Comparison of ENCODE assay signal across 34 cellular contexts in the genomic region with DNA sequence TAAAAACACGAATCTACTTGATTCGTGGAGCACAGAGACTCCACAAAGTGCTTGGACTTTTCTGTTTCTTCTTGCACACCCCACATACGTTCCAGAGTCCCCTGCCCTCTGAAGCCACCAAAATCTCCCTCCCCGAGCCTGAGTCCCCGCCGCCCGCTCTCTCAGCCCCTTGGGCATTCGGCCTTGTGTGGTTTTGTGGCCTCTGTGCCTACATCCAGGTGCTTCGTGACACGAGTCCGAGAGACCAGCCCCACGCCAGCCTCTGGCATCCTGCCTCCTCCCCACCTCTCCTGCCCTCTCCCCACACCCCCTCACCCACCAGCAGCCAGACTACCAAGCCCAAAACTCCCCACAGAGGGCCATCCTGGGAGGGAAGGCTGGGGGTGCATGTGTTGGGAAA.
"Had no signal": no experiment of that assay in that cellular context is flagged by ENCODE, and none has a peak within 500 bp of the region (broad histone marks: within the 10 kb centered on the region; RNA-seq: fewer than 3 reads in every experiment).

No MANE protein-coding gene starts in this region.

- H3K4me3 Mint-ChIP-seq: activated B cell treated with CpG ODN at 0.5 μM for 24 hours; activated CD4-positive, alpha-beta memory T cell treated with anti-CD3 and anti-CD28 coated beads for 36 hours; activated CD4-positive, alpha-beta T cell treated with anti-CD3 and anti-CD28 coated beads, Interleukin-2, amount 10 ng/mL, durations not matched to agents 24 days and 14 days; activated CD8-positive, alpha-beta T cell treated with anti-CD3 and anti-CD28 coated beads for 36 hours; activated naive CD4-positive, alpha-beta T cell treated with anti-CD3 and anti-CD28 coated beads for 36 hours; activated naive CD8-positive, alpha-beta T cell treated with anti-CD3 and anti-CD28 coated beads for 36 hours; activated T-cell treated with anti-CD3 and anti-CD28 coated beads, Interleukin-2, amount 50 U/mL, for 4 hours; activated T-cell treated with anti-CD3 and anti-CD28 coated beads, Interleukin-2, amount 50 U/mL, for 72 hours; activated T-helper 1 cell treated with anti-CD3 and anti-CD28 coated beads, Interleukin-12 subunit alpha, Interleukin-12 subunit beta, Interleukin-2, Interleukin-4 antibody, amounts not matched to agents 30 ng/mL and 10 ng/mL and 1 ng/mL, durations not matched to agents 14 hours and 24 hours and 36 hours; activated T-helper 17 cell treated with anti-CD3 and anti-CD28 coated beads, Interleukin-2, amount 50 U/mL, for 72 hours; brain; T-helper 1 cell treated with Interleukin-12 subunit alpha and Interleukin-12 subunit beta and Interleukin-4 antibody, amounts not matched to agents 30 μg/mL and 1 μg/mL, for 36 hours; T-helper 2 cell treated with Interferon-gamma antibody and Interleukin-4, amounts not matched to agents 5 μg/mL and 100 μg/mL, for 36 hours had no signal

- H3K27ac ChIP-seq: ascending aorta, VCaP had no signal

- H3K36me3 ChIP-seq: ascending aorta had no signal

- FAIRE-seq: TTC549 had no signal

- H3K27ac Mint-ChIP-seq: activated B cell treated with CpG ODN at 0.5 μM for 24 hours; activated CD4-positive, alpha-beta memory T cell treated with anti-CD3 and anti-CD28 coated beads for 36 hours; activated CD4-positive, alpha-beta T cell treated with anti-CD3 and anti-CD28 coated beads, Interleukin-2, amount 10 ng/mL, durations not matched to agents 24 days and 14 days; activated CD8-positive, alpha-beta T cell treated with anti-CD3 and anti-CD28 coated beads for 36 hours; activated naive CD4-positive, alpha-beta T cell treated with anti-CD3 and anti-CD28 coated beads for 36 hours; activated naive CD4-positive, alpha-beta T cell treated with anti-CD3 and anti-CD28 coated beads, Interleukin-2, amount 50 U/mL, for 72 hours; activated naive CD8-positive, alpha-beta T cell treated with anti-CD3 and anti-CD28 coated beads for 36 hours; activated T-cell treated with anti-CD3 and anti-CD28 coated beads, Interleukin-2, amount 50 U/mL, for 72 hours; activated T-helper 1 cell treated with anti-CD3 and anti-CD28 coated beads, Interleukin-12 subunit alpha, Interleukin-12 subunit beta, Interleukin-2, Interleukin-4 antibody, amounts not matched to agents 30 ng/mL and 10 ng/mL and 1 ng/mL, durations not matched to agents 14 hours and 24 hours and 36 hours; activated T-helper 17 cell treated with anti-CD3 and anti-CD28 coated beads, Interleukin-2, amount 50 U/mL, for 72 hours; brain; T-helper 1 cell treated with Interleukin-12 subunit alpha and Interleukin-12 subunit beta and Interleukin-4 antibody, amounts not matched to agents 30 μg/mL and 1 μg/mL, for 36 hours; T-helper 2 cell treated with Interferon-gamma antibody and Interleukin-4, amounts not matched to agents 5 μg/mL and 100 μg/mL, for 36 hours had no signal

- DNase-seq: activated B cell treated with CpG ODN at 0.5 μM for 24 hours; activated CD4-positive, alpha-beta memory T cell treated with anti-CD3 and anti-CD28 coated beads for 36 hours; activated CD4-positive, alpha-beta T cell treated with anti-CD3 and anti-CD28 coated beads for 4 hours; activated CD4-positive, alpha-beta T cell treated with anti-CD3 and anti-CD28 coated beads, Interleukin-2, amount 10 ng/mL, durations not matched to agents 24 days and 14 days; activated CD4-positive, alpha-beta T cell treated with anti-CD3 and anti-CD28 coated beads, Interleukin-2, amount 50 U/mL, for 1 hour; activated CD4-positive, alpha-beta T cell treated with anti-CD3 and anti-CD28 coated beads, Interleukin-2, amount 50 U/mL, for 4 hours; activated CD4-positive, CD25-positive, alpha-beta regulatory T cell treated with anti-CD3 and anti-CD28 coated beads, Interleukin-2, amount 50 U/mL, for 72 hours; activated CD8-positive, alpha-beta memory T cell treated with anti-CD3 and anti-CD28 coated beads, Interleukin-2, amount 50 U/mL, for 4 hours; activated CD8-positive, alpha-beta T cell treated with anti-CD3 and anti-CD28 coated beads for 36 hours; activated effector memory CD4-positive, alpha-beta T cell treated with anti-CD3 and anti-CD28 coated beads, Interleukin-2, amount 50 U/mL, for 16 hours; activated gamma-delta T cell treated with Interleukin-2 at 50 U/mL for 16 hours; activated naive CD4-positive, alpha-beta T cell; activated naive CD4-positive, alpha-beta T cell treated with anti-CD3 and anti-CD28 coated beads for 36 hours; activated naive CD4-positive, alpha-beta T cell treated with anti-CD3 and anti-CD28 coated beads, Interleukin-2, amount 50 U/mL, for 16 hours; activated naive CD8-positive, alpha-beta T cell treated with anti-CD3 and anti-CD28 coated beads for 36 hours; activated T-cell treated with anti-CD3 and anti-CD28 coated beads for 4 hours; activated T-cell treated with anti-CD3 and anti-CD28 coated beads, Interleukin-2, amount 50 U/mL, for 1 hour; activated T-cell treated with anti-CD3 and anti-CD28 coated beads, Interleukin-2, amount 50 U/mL, for 4 hours; activated T-cell treated with anti-CD3 and anti-CD28 coated beads, Interleukin-2, amount 50 U/mL, for 72 hours; amygdala; anterior cingulate cortex; central memory CD4-positive, alpha-beta T cell; T-helper 1 cell; T-helper 2 cell; T-helper 9 cell had no signal

- H3K27me3 ChIP-seq: ascending aorta had no signal

- H3K4me1 Mint-ChIP-seq: activated B cell treated with CpG ODN at 0.5 μM for 24 hours; activated CD4-positive, alpha-beta T cell treated with anti-CD3 and anti-CD28 coated beads, Interleukin-2, amount 10 ng/mL, durations not matched to agents 24 days and 14 days; activated naive CD8-positive, alpha-beta T cell treated with anti-CD3 and anti-CD28 coated beads for 36 hours; activated T-helper 17 cell treated with anti-CD3 and anti-CD28 coated beads, Interleukin-2, amount 50 U/mL, for 72 hours had no signal

- H3K27me3 Mint-ChIP-seq: activated B cell treated with CpG ODN at 0.5 μM for 24 hours; activated CD4-positive, alpha-beta memory T cell treated with anti-CD3 and anti-CD28 coated beads for 36 hours; activated CD4-positive, alpha-beta T cell treated with anti-CD3 and anti-CD28 coated beads, Interleukin-2, amount 10 ng/mL, durations not matched to agents 24 days and 14 days; activated CD8-positive, alpha-beta T cell treated with anti-CD3 and anti-CD28 coated beads for 36 hours; activated naive CD8-positive, alpha-beta T cell treated with anti-CD3 and anti-CD28 coated beads for 36 hours had no signal

- H3K9me3 Mint-ChIP-seq: activated B cell treated with CpG ODN at 0.5 μM for 24 hours; activated CD4-positive, alpha-beta T cell treated with anti-CD3 and anti-CD28 coated beads, Interleukin-2, amount 10 ng/mL, durations not matched to agents 24 days and 14 days; activated CD8-positive, alpha-beta T cell treated with anti-CD3 and anti-CD28 coated beads for 36 hours; activated naive CD4-positive, alpha-beta T cell treated with anti-CD3 and anti-CD28 coated beads for 36 hours; activated naive CD4-positive, alpha-beta T cell treated with anti-CD3 and anti-CD28 coated beads, Interleukin-2, amount 50 U/mL, for 72 hours; activated naive CD8-positive, alpha-beta T cell treated with anti-CD3 and anti-CD28 coated beads for 36 hours; activated T-cell treated with anti-CD3 and anti-CD28 coated beads, Interleukin-2, amount 50 U/mL, for 4 hours; activated T-helper 1 cell treated with anti-CD3 and anti-CD28 coated beads, Interleukin-12 subunit alpha, Interleukin-12 subunit beta, Interleukin-2, Interleukin-4 antibody, amounts not matched to agents 30 ng/mL and 10 ng/mL and 1 ng/mL, durations not matched to agents 14 hours and 24 hours and 36 hours; activated T-helper 17 cell treated with anti-CD3 and anti-CD28 coated beads, Interleukin-2, amount 50 U/mL, for 72 hours; T-helper 1 cell treated with Interleukin-12 subunit alpha and Interleukin-12 subunit beta and Interleukin-4 antibody, amounts not matched to agents 30 μg/mL and 1 μg/mL, for 36 hours; T-helper 2 cell treated with Interferon-gamma antibody and Interleukin-4, amounts not matched to agents 5 μg/mL and 100 μg/mL, for 36 hours had no signal

- H3K4me1 ChIP-seq: ascending aorta had no signal

- H3K4me3 ChIP-seq: ascending aorta had no signal

- ATAC-seq: activated CD8-positive, alpha-beta T cell treated with anti-CD3 and anti-CD28 coated beads for 36 hours; activated naive CD4-positive, alpha-beta T cell treated with anti-CD3 and anti-CD28 coated beads, Interleukin-2, amount 50 U/mL, for 72 hours; activated T-cell treated with anti-CD3 and anti-CD28 coated beads, Interleukin-2, amount 50 U/mL, for 4 hours; activated T-cell treated with anti-CD3 and anti-CD28 coated beads, Interleukin-2, amount 50 U/mL, for 72 hours; activated T-helper 17 cell treated with anti-CD3 and anti-CD28 coated beads, Interleukin-2, amount 50 U/mL, for 72 hours had no signal

- H3K36me3 Mint-ChIP-seq: activated CD4-positive, alpha-beta memory T cell treated with anti-CD3 and anti-CD28 coated beads for 36 hours; activated naive CD4-positive, alpha-beta T cell treated with anti-CD3 and anti-CD28 coated beads, Interleukin-2, amount 50 U/mL, for 72 hours; activated naive CD8-positive, alpha-beta T cell treated with anti-CD3 and anti-CD28 coated beads for 36 hours; brain had no signal

- H3K9me3 ChIP-seq: ascending aorta had no signal
